Comparison of ENCODE assay signal across 8 cellular contexts in the genomic region with DNA sequence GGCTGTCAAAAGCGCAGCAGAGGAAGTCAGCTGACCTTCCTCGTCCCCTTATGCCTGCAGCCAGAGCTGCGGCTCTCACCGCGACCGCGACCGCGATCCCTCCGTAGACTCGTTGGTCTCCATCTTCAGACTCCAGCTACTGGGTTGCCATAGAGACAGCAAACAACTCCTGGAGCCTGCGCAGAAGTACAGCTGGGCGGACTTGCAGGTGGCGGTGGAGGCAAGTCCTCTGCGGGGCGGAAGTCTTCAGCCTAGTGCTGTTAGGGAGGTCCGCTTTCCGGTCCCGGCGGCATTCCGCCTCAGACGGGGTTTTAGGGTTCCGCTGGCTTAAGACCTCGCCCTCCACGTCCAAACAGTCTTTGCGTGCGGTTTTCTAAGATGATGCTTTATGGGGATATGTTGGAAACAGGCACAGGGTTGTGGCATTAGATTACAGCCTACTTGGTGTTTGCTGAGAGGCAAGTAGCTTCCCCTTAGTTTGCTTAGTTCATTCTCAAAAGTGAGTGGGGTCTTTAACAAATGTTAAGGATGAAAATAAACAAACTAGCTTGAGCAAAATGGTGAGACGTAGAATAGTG. TPM values are rescaled to one million over a fixed set of nuclear protein-coding genes. Genes with fewer than 3 reads are reported as not detected.
DNase-seq lines count a peak whose midpoint lies in the region; ATAC-seq and TF ChIP-seq lines count a peak whose summit lies in the region.

A gene with protein sequence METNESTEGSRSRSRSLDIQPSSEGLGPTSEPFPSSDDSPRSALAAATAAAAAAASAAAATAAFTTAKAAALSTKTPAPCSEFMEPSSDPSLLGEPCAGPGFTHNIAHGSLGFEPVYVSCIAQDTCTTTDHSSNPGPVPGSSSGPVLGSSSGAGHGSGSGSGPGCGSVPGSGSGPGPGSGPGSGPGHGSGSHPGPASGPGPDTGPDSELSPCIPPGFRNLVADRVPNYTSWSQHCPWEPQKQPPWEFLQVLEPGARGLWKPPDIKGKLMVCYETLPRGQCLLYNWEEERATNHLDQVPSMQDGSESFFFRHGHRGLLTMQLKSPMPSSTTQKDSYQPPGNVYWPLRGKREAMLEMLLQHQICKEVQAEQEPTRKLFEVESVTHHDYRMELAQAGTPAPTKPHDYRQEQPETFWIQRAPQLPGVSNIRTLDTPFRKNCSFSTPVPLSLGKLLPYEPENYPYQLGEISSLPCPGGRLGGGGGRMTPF (minus strand): TSS at position 238 of the 578 bp plus-strand sequence. CDS start 115 bp downstream, at position 123.

- intact Hi-C loops in Right ventricle myocardium inferior (cut with DNase I) = loop anchor here (2.0 to 10.0 kb wide), 2 partner anchors 21 to 647 kb away; partner anchors contain the start of genes NPR2 and UNC13B

- H3K4me3 ChIP-seq in HFF-Myc (replicated peaks; ENCODE audit: low read depth, low read length) (peak within 1 kb of the TSS; percentile 41), SK-N-SH (ENCODE audit: low read depth in 2 of 2, low read length in 1 of 2) (peak within 1 kb of the TSS; percentile 55 to 62), thymus (ENCODE audit: low read length) (peak within 1 kb of the TSS; percentile 51)

- ATAC-seq in Right ventricle myocardium inferior = peak; percentile 71

- peaks cover 39% of the 10 kb centered on the region for H3K4me1 Mint-ChIP-seq in activated naive CD8-positive, alpha-beta T cell (ENCODE audit: low read depth)
- H3K4me1 Mint-ChIP-seq in osteocyte (ENCODE audit: unreplicated experiment) = peaks cover 36% of the 10 kb centered on the region

- peak within 1 kb of the TSS; percentile 44 to 87 for H3K27ac ChIP-seq in SK-N-SH (ENCODE audit: low read depth in 2 of 2, low read length in 1 of 2)
- H3K27ac ChIP-seq in thymus (ENCODE audit: low read depth) = peak within 1 kb of the TSS; percentile 92

- peak; percentile 82 for DNase-seq in GM04503 (ENCODE audit: low read depth)
- peak; percentile 92 for DNase-seq in HFF-Myc (ENCODE audit: extremely low read depth, low read depth)
- peak; percentile 99 for DNase-seq in MV-4-11 (lab: John Stamatoyannopoulos, UW)
- DNase-seq in SK-N-SH = peak; percentile 88
- peak; percentile 97 for DNase-seq in Right ventricle myocardium inferior (ENCODE audit: missing footprints)
- DNase-seq in osteocyte (ENCODE audit: extremely low spot score, unreplicated experiment) = peak; percentile 96

- H3F3A ChIP-seq in SK-N-SH (replicated peaks; ENCODE audit: insufficient read depth) = peaks cover 24% of the 10 kb centered on the region

- H3K79me2 ChIP-seq in SK-N-SH (ENCODE audit: insufficient read depth) = peaks cover 8% of the 10 kb centered on the region; the same call in 1 of the 2 replicates

- no peak for TF ChIP-seq RAD21 in SK-N-SH (IDR thresholded peaks at IDR 0.05; ENCODE audit: low read length)

- no peaks in the 10 kb centered on the region for H3K36me3 Mint-ChIP-seq in activated naive CD8-positive, alpha-beta T cell
- peaks cover 6% of the 10 kb centered on the region for H3K36me3 Mint-ChIP-seq in osteocyte (ENCODE audit: unreplicated experiment)

- H3K27me3 Mint-ChIP-seq in activated naive CD8-positive, alpha-beta T cell = no peaks in the 10 kb centered on the region
- H3K27me3 Mint-ChIP-seq in osteocyte (ENCODE audit: unreplicated experiment) = no peaks in the 10 kb centered on the region

- peak within 1 kb of the TSS; percentile 34 for H3K9ac ChIP-seq in SK-N-SH

- H3K36me3 ChIP-seq in SK-N-SH (replicated peaks in 1 of 2; ENCODE audit: control insufficient read depth in 1 of 2, insufficient read depth in 2 of 2, low read length in 1 of 2) = peaks cover 0 to 19% of the 10 kb centered on the region in 2 experiments
- H3K36me3 ChIP-seq in thymus (ENCODE audit: control insufficient read depth, insufficient read depth) = peaks cover 10% of the 10 kb centered on the region

- H4K20me1 ChIP-seq in SK-N-SH (ENCODE audit: insufficient read depth) = no peaks in the 10 kb centered on the region

- no peaks in the 10 kb centered on the region for H3K9me3 Mint-ChIP-seq in activated naive CD8-positive, alpha-beta T cell (ENCODE audit: low read depth)
- no peaks in the 10 kb centered on the region for H3K9me3 Mint-ChIP-seq in osteocyte (ENCODE audit: unreplicated experiment)

- H3K9me3 ChIP-seq in SK-N-SH (no peaks in the 10 kb centered on the region), thymus (ENCODE audit: control insufficient read depth) (no peaks in the 10 kb centered on the region)

- TF ChIP-seq EP300 in SK-N-SH (IDR thresholded peaks at IDR 0.05; ENCODE audit: borderline replicate concordance in 1 of 2, low read depth in 1 of 2, low read length in 1 of 2) = no peak

- peak within 1 kb of the TSS; percentile 83 for H3K4me2 ChIP-seq in SK-N-SH

- 10% methylated on average over 17 of the region's 28 CpGs for WGBS in SK-N-SH (ENCODE audit: low lambda C conversion rate)
- WGBS in thymus = under 1% methylated on average over 28 of the region's 28 CpGs

- POLR2A ChIA-PET in SK-N-SH (lab: Yijun Ruan, JAX) = interaction anchor here (0.9 kb wide), 1 partner anchor 21 kb away, joined by 5 read pairs; the partner anchor contains the start of gene NPR2

- peak within 1 kb of the TSS; percentile 88 for H2AFZ ChIP-seq in SK-N-SH (ENCODE audit: low read depth)

- no peaks in the 10 kb centered on the region for H3K27me3 ChIP-seq in SK-N-SH (ENCODE audit: insufficient read depth)
- no peaks in the 10 kb centered on the region for H3K27me3 ChIP-seq in thymus (ENCODE audit: control insufficient read depth, insufficient read depth)

- peak within 1 kb of the TSS; percentile 98 for H3K4me3 Mint-ChIP-seq in activated naive CD8-positive, alpha-beta T cell
- peak within 1 kb of the TSS; percentile 86 for H3K4me3 Mint-ChIP-seq in osteocyte (ENCODE audit: unreplicated experiment)

- no peaks in the 10 kb centered on the region for H3K9me2 ChIP-seq in SK-N-SH

- TF ChIP-seq CTCF in HFF-Myc (IDR thresholded peaks at IDR 0.05; ENCODE audit: low read depth, low read length, missing control alignments) (no peak), SK-N-SH (IDR thresholded peaks at IDR 0.05) (no peak), osteocyte (IDR thresholded peaks at IDR 0.05) (no peak)

- CTCF ChIA-PET in SK-N-SH (lab: Yijun Ruan, JAX) = interaction anchor here (0.7 to 5.6 kb wide), 12 partner anchors 11 to 80 kb away, joined by 4 to 44 read pairs (median 8); partner anchors contain the start of genes CREB3, FAM221B, NPR2 and TMEM8B

- peaks cover 7 to 30% of the 10 kb centered on the region in 2 experiments; a peak in 3 of 4 replicates for H3K4me1 ChIP-seq in SK-N-SH (ENCODE audit: control insufficient read depth in 1 of 2, insufficient read depth in 2 of 2, low read depth in 1 of 2, low read length in 1 of 2)
- H3K4me1 ChIP-seq in thymus (ENCODE audit: control insufficient read depth, insufficient read depth, low read length) = peaks cover 26% of the 10 kb centered on the region

- peak within 1 kb of the TSS; percentile 89 for H3K27ac Mint-ChIP-seq in activated naive CD8-positive, alpha-beta T cell
- H3K27ac Mint-ChIP-seq in osteocyte (ENCODE audit: unreplicated experiment) = peak within 1 kb of the TSS; percentile 92

TF ChIP-seq in SK-N-SH, 30 proteins besides CTCF, POLR2A, EP300 and RAD21 (continues in another document):
- TF ChIP-seq, protein P1, sequence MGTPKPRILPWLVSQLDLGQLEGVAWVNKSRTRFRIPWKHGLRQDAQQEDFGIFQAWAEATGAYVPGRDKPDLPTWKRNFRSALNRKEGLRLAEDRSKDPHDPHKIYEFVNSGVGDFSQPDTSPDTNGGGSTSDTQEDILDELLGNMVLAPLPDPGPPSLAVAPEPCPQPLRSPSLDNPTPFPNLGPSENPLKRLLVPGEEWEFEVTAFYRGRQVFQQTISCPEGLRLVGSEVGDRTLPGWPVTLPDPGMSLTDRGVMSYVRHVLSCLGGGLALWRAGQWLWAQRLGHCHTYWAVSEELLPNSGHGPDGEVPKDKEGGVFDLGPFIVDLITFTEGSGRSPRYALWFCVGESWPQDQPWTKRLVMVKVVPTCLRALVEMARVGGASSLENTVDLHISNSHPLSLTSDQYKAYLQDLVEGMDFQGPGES (IDR thresholded peaks at IDR 0.05; ENCODE audit: low read depth, low read length) = peak; percentile 25; the same call in 1 of the 2 replicates
- TF ChIP-seq CHD2 (IDR thresholded peaks at IDR 0.05; ENCODE audit: low read length, partially characterized antibody) (peak; percentile 73), MEF2A (IDR thresholded peaks at IDR 0.05; ENCODE audit: borderline replicate concordance, low read depth) (no peak), MXI1 (IDR thresholded peaks at IDR 0.05; ENCODE audit: low read depth, low read length) (peak; percentile 74; the same call in 1 of the 2 replicates), YY1 (IDR thresholded peaks at IDR 0.05; ENCODE audit: low read depth) (peak; percentile 71; the same call in 1 of the 2 replicates), ELF1 (IDR thresholded peaks at IDR 0.05) (peak; percentile 88), NFIC (IDR thresholded peaks at IDR 0.05; ENCODE audit: borderline replicate concordance) (no peak; the same call in 1 of the 2 replicates), USF2 (IDR thresholded peaks at IDR 0.05; ENCODE audit: borderline replicate concordance, low read depth, low read length) (no peak), GABPA (IDR thresholded peaks at IDR 0.05; ENCODE audit: low read depth) (peak; percentile 99), EZH2phosphoT487 (IDR thresholded peaks at IDR 0.05; ENCODE audit: borderline replicate concordance, low read depth) (no peak), SIN3A (IDR thresholded peaks at IDR 0.05; ENCODE audit: borderline replicate concordance, low read depth, low read length) (peak; percentile 80; the same call in 1 of the 2 replicates), JUND (IDR thresholded peaks at IDR 0.05) (no peak), FOXM1 (IDR thresholded peaks at IDR 0.05; ENCODE audit: low read depth) (no peak), MAX (IDR thresholded peaks at IDR 0.05; ENCODE audit: low read depth) (peak; percentile 76; the same call in 1 of the 2 replicates), TAF1 (IDR thresholded peaks at IDR 0.05; ENCODE audit: borderline replicate concordance, low read depth, low read length) (peak; percentile 58; the same call in 1 of the 2 replicates)

RNA-seq across cellular contexts. Expression of the gene that starts here (rescaled TPM):
- polyA plus RNA-seq in SK-N-SH (2012; rRNA removed) = 1.5 and 2.8 TPM in 2 replicates
- polyA plus RNA-seq in SK-N-SH (2012; cell fraction: cytosol; rRNA removed) = 0.56 and 0.58 TPM in 2 replicates
- 12.7 and 13.2 TPM in 2 replicates for polyA plus RNA-seq in SK-N-SH (2012; cell fraction: nucleus; rRNA removed)
- 2.1 TPM for total RNA-seq in Right ventricle myocardium inferior
- 2.4 TPM in 2 replicates for total RNA-seq in osteocyte
- polyA plus RNA-seq in thymus = 3.4 TPM

Comparison
In these comparisons a context has a peak if more than half of its experiments do, and no peak if none do; other contexts are left out.
1. Peak in every context shown above with its lines: DNase-seq, ATAC-seq, H3K4me3 ChIP-seq and H3K27ac ChIP-seq.